Comparison of ENCODE assay signal across 26 cellular contexts in genomic region chr18:22046473-22046872, GRCh38.
"Had no signal": no experiment of that assay in that cellular context is flagged by ENCODE, and none has a peak within 500 bp of the region (broad histone marks: within the 10 kb centered on the region; RNA-seq: fewer than 3 reads in every experiment).

No MANE protein-coding gene starts in this region.

- H3K4me3 ChIP-seq: coronary artery, esophagus squamous epithelium, left lung, mucosa of descending colon, neural progenitor cell, psoas muscle, skin epidermis, spleen, thoracic aorta, transverse colon, upper lobe of right lung, vagina had no signal

- H3K27me3 ChIP-seq: left lung, neural progenitor cell, spleen, transverse colon, upper lobe of right lung, vagina had no signal

- H3K27ac Mint-ChIP-seq: effector memory CD8-positive, alpha-beta T cell; mesothelial cell of epicardium; naive thymus-derived CD4-positive, alpha-beta T cell; nephron; stimulated activated memory B cell treated with anti-CD40 and anti-IgM and Interleukin-4, amounts not matched to agents 10 μg/mL and 1 μg/mL and 100 μg/mL, for 72 hours had no signal

- H3K9me3 ChIP-seq: esophagus squamous epithelium, left lung, mucosa of descending colon, psoas muscle, spleen, thoracic aorta, upper lobe of right lung, vagina had no signal

- H3K9ac ChIP-seq: neural progenitor cell had no signal

- ATAC-seq: effector memory CD8-positive, alpha-beta T cell; left cardiac atrium; left lung; mucosa of descending colon; naive thymus-derived CD4-positive, alpha-beta T cell; psoas muscle; right cardiac atrium; stimulated activated memory B cell treated with anti-CD40 and anti-IgM and Interleukin-4, amounts not matched to agents 10 μg/mL and 1 μg/mL and 100 μg/mL, for 72 hours; stimulated activated naive CD8-positive, alpha-beta T cell treated with anti-CD3 and anti-CD28 coated beads, Interleukin-15, Interleukin-2, amounts not matched to agents 100 U/mL and 50 U/mL, for 24 hours; upper lobe of right lung had no signal

- H3K36me3 Mint-ChIP-seq: mesothelial cell of epicardium; neural progenitor cell; stimulated activated memory B cell treated with anti-CD40 and anti-IgM and Interleukin-4, amounts not matched to agents 10 μg/mL and 1 μg/mL and 100 μg/mL, for 72 hours had no signal

- DNase-seq: effector memory CD8-positive, alpha-beta T cell; esophagus squamous epithelium; foreskin melanocyte; glutamatergic neuron; left cardiac atrium; left lung; mesenchymal stem cell; mucosa of descending colon; naive thymus-derived CD4-positive, alpha-beta T cell; psoas muscle; right cardiac atrium; spleen; stimulated activated CD4-positive, alpha-beta T cell treated with anti-CD3 and anti-CD28 coated beads, Interleukin-4, amount 100 ng/mL, for 4 hours; stimulated activated naive CD8-positive, alpha-beta T cell treated with anti-CD3 and anti-CD28 coated beads, Interleukin-15, Interleukin-2, amounts not matched to agents 100 U/mL and 50 U/mL, for 24 hours; transverse colon; upper lobe of right lung had no signal

- H3K4me1 ChIP-seq: esophagus squamous epithelium, left lung, psoas muscle, spleen, upper lobe of right lung, vagina had no signal

- H3K9me3 Mint-ChIP-seq: effector memory CD8-positive, alpha-beta T cell; mesothelial cell of epicardium; neural progenitor cell; stimulated activated memory B cell treated with anti-CD40 and anti-IgM and Interleukin-4, amounts not matched to agents 10 μg/mL and 1 μg/mL and 100 μg/mL, for 72 hours had no signal

- H3K27ac ChIP-seq: coronary artery, esophagus squamous epithelium, left lung, neural progenitor cell, psoas muscle, skin epidermis, spleen, thoracic aorta, upper lobe of right lung, vagina had no signal

- H3K4me2 ChIP-seq: neural progenitor cell had no signal

- FAIRE-seq: endometrium, islet of Langerhans had no signal

- H2AFZ ChIP-seq: neural progenitor cell had no signal

- H3K4me1 Mint-ChIP-seq: naive thymus-derived CD4-positive, alpha-beta T cell; nephron; stimulated activated memory B cell treated with anti-CD40 and anti-IgM and Interleukin-4, amounts not matched to agents 10 μg/mL and 1 μg/mL and 100 μg/mL, for 72 hours had no signal

- H3K4me3 Mint-ChIP-seq: effector memory CD8-positive, alpha-beta T cell; mesothelial cell of epicardium; naive thymus-derived CD4-positive, alpha-beta T cell; nephron; neural progenitor cell; stimulated activated memory B cell treated with anti-CD40 and anti-IgM and Interleukin-4, amounts not matched to agents 10 μg/mL and 1 μg/mL and 100 μg/mL, for 72 hours had no signal

- H3K36me3 ChIP-seq: esophagus squamous epithelium, left lung, neural progenitor cell, spleen, thoracic aorta, transverse colon, upper lobe of right lung, vagina had no signal
